In genomic region chr19:34556500-34556899, GRCh38 we compare ENCODE assay signal across 8 cellular contexts.
DNase-seq lines count a peak whose midpoint lies in the region; ATAC-seq, FAIRE-seq and TF ChIP-seq lines count a peak whose summit lies in the region.

No MANE protein-coding gene starts in this region.

- no TSS peak for BruUV-seq in HepG2 (replicated peaks; lab: Mats Ljungman, UMichigan)

- no peaks in the 10 kb centered on the region for H3K9me3 Mint-ChIP-seq in activated CD8-positive, alpha-beta T cell treated with anti-CD3 and anti-CD28 coated beads, Interleukin-2, amount 10 ng/mL, durations not matched to agents 7 days and 5 days (ENCODE audit: insufficient read depth)

- 0% methylated on average over 3 of the region's 3 CpGs for WGBS in HepG2 (ENCODE audit: low lambda C conversion rate)
- no CpG with 5 or more reads among the region's 3 CpGs for WGBS in neuronal stem cell (ENCODE audit: extremely low coverage in 2 of 2, insufficient read length in 2 of 2, insufficient replicate concordance in 1 of 2), 2 donors

- no peak overlapping the region for H3K23ac ChIP-seq in neuronal stem cell (ENCODE audit: low read depth, low read length, poor library complexity)

- no peaks in the 10 kb centered on the region for H3K36me3 Mint-ChIP-seq in activated CD8-positive, alpha-beta T cell treated with anti-CD3 and anti-CD28 coated beads, Interleukin-2, amount 10 ng/mL, durations not matched to agents 7 days and 5 days (ENCODE audit: low read depth)

- no peak for TF ChIP-seq EP300 in Ishikawa (IDR thresholded peaks at IDR 0.05; ENCODE audit: borderline replicate concordance)
- no peak for TF ChIP-seq EP300 in HepG2 (IDR thresholded peaks at IDR 0.05; ENCODE audit: low read depth in 2 of 2, low read length in 2 of 2)
- TF ChIP-seq EP300 in HepG2 (CRISPR knock-in tag; IDR thresholded peaks at IDR 0.05; ENCODE audit: borderline replicate concordance) = no peak

- DNase-seq in DMS53 treated with DMSO at 0.1 percent for 48 hours (lab: John Stamatoyannopoulos, UW; ENCODE audit: unreplicated experiment) (peak; percentile 40), HepG2 (ENCODE audit: low spot score) (peak; percentile 13), neuronal stem cell (ENCODE audit: low spot score) (no peak), ureter (ENCODE audit: low spot score) (no peak)
- peak; percentile 36 for DNase-seq in activated CD8-positive, alpha-beta T cell treated with anti-CD3 and anti-CD28 coated beads, Interleukin-2, amount 10 ng/mL, durations not matched to agents 7 days and 5 days

- no peak overlapping the region for H3K9ac ChIP-seq in HepG2 (ENCODE audit: insufficient read depth, low read depth, low read length)
- H3K9ac ChIP-seq in neuronal stem cell (ENCODE audit: low read depth, low read length, poor library complexity) = no peak overlapping the region

- no peaks in the 10 kb centered on the region for H3K36me3 ChIP-seq in HepG2 (replicated peaks in 1 of 2; ENCODE audit: control insufficient read depth in 1 of 2, insufficient read depth in 2 of 2, low read length in 2 of 2)
- no peaks in the 10 kb centered on the region for H3K36me3 ChIP-seq in neuronal stem cell (replicated peaks in 1 of 2; ENCODE audit: control insufficient read depth in 2 of 2, insufficient read depth in 2 of 2, low read length in 2 of 2)

- CTCF ChIA-PET in activated CD8-positive, alpha-beta T cell treated with anti-CD3 and anti-CD28 coated beads, Interleukin-2, amount 10 ng/mL, durations not matched to agents 7 days and 5 days (lab: Charles Lee) = no interaction called here
- CTCF ChIA-PET in HepG2 (lab: Yijun Ruan, JAX; ENCODE audit: low intra/inter-chr PET ratio, low total read pairs) = interaction anchor here (2.5 kb wide), 1 partner anchor 156 kb away, joined by 10 read pairs; no protein-coding TSS in a partner anchor

- ATAC-seq in activated CD8-positive, alpha-beta T cell treated with anti-CD3 and anti-CD28 coated beads, Interleukin-2, amount 10 ng/mL, durations not matched to agents 7 days and 5 days = no peak
- ATAC-seq in HepG2 (peak; percentile 81), GM21723 (IDR thresholded peaks at IDR 0.05; ENCODE audit: unreplicated experiment) (no peak), GM19467 (IDR thresholded peaks at IDR 0.05; ENCODE audit: unreplicated experiment) (no peak)

- H4K91ac ChIP-seq in neuronal stem cell (ENCODE audit: low read depth, low read length, poor library complexity) = no peak overlapping the region

- no peak overlapping the region for H2BK120ac ChIP-seq in neuronal stem cell (ENCODE audit: low read depth, low read length)

- H3K4me1 Mint-ChIP-seq in activated CD8-positive, alpha-beta T cell treated with anti-CD3 and anti-CD28 coated beads, Interleukin-2, amount 10 ng/mL, durations not matched to agents 7 days and 5 days (ENCODE audit: low read depth) = no peaks in the 10 kb centered on the region

- no peak overlapping the region for H3K18ac ChIP-seq in neuronal stem cell (ENCODE audit: low read length)

- no peaks in the 10 kb centered on the region for H3K79me1 ChIP-seq in neuronal stem cell (ENCODE audit: low read depth, low read length)

- H2AFZ ChIP-seq in HepG2 (ENCODE audit: low read length) (no peak overlapping the region), neuronal stem cell (ENCODE audit: low read length) (no peak overlapping the region)

- peak; percentile 73 for FAIRE-seq in HepG2 (lab: Jason Lieb, UNC)

- POLR2A ChIA-PET in activated CD8-positive, alpha-beta T cell treated with anti-CD3 and anti-CD28 coated beads, Interleukin-2, amount 10 ng/mL, durations not matched to agents 7 days and 5 days (lab: Charles Lee) = no interaction called here
- POLR2A ChIA-PET in HepG2 (lab: Yijun Ruan, JAX) = no interaction called here

- H2BK5ac ChIP-seq in neuronal stem cell (ENCODE audit: low read length) = no peak overlapping the region

- in situ Hi-C loops in HepG2 (cut with HindIII; ENCODE audit: extremely low pct_ligation_motif_present, low pct_unique_long_range_greater_than_20kb) = no loop called here

- H3K4ac ChIP-seq in neuronal stem cell (ENCODE audit: low read length) = no peak overlapping the region

- H3K14ac ChIP-seq in neuronal stem cell (ENCODE audit: low read length) = no peak overlapping the region

- H3K4me1 ChIP-seq in HepG2 (ENCODE audit: insufficient read depth, low read length) (no peaks in the 10 kb centered on the region), neuronal stem cell (ENCODE audit: control insufficient read depth in 2 of 2, insufficient read depth in 1 of 2, low read depth in 1 of 2, low read length in 2 of 2) (peaks cover 0 to 2% of the 10 kb centered on the region in 2 donors)

- no peak overlapping the region for H2BK12ac ChIP-seq in neuronal stem cell (ENCODE audit: low read length)

- H4K20me1 ChIP-seq in HepG2 (ENCODE audit: insufficient read depth, low read length) = no peaks in the 10 kb centered on the region

- no peak for TF ChIP-seq POLR2A in HepG2 (IDR thresholded peaks at IDR 0.05; ENCODE audit: insufficient read depth in 1 of 2, low read depth in 2 of 2, low read length in 2 of 2)

- H4K8ac ChIP-seq in neuronal stem cell (ENCODE audit: low read depth, low read length) = no peak overlapping the region

- H3K4me2 ChIP-seq in HepG2 (ENCODE audit: low read depth, low read length) = no peak overlapping the region
- H3K4me2 ChIP-seq in neuronal stem cell (ENCODE audit: insufficient read depth, low read length, poor library complexity, severe bottlenecking) = no peak overlapping the region

- H3K4me3 Mint-ChIP-seq in activated CD8-positive, alpha-beta T cell treated with anti-CD3 and anti-CD28 coated beads, Interleukin-2, amount 10 ng/mL, durations not matched to agents 7 days and 5 days = no peak overlapping the region

- H2AK5ac ChIP-seq in neuronal stem cell (ENCODE audit: low read depth, low read length) = no peak overlapping the region

- intact Hi-C loops in HepG2 (cut with micrococcal nuclease; ENCODE audit: unreplicated experiment) = no loop called here

- no peak overlapping the region for H3K4me3 ChIP-seq in HepG2 (replicated peaks in 1 of 3; ENCODE audit: insufficient read depth in 1 of 3, low read depth in 2 of 3, low read length in 3 of 3)
- no peak overlapping the region for H3K4me3 ChIP-seq in neuronal stem cell (ENCODE audit: low read length in 2 of 2)

- H2BK15ac ChIP-seq in neuronal stem cell (ENCODE audit: low read length) = no peak overlapping the region

- TF ChIP-seq CTCF in HepG2 (CRISPR knock-in tag; IDR thresholded peaks at IDR 0.05) = peak; percentile 71

- H3K27me3 Mint-ChIP-seq in activated CD8-positive, alpha-beta T cell treated with anti-CD3 and anti-CD28 coated beads, Interleukin-2, amount 10 ng/mL, durations not matched to agents 7 days and 5 days (ENCODE audit: low read depth) = peaks cover 5% of the 10 kb centered on the region

- H3K27ac ChIP-seq in HepG2 (ENCODE audit: extremely low read length, insufficient read depth, low read length) = no peak overlapping the region
- no peak overlapping the region for H3K27ac ChIP-seq in neuronal stem cell (replicated peaks; ENCODE audit: low read length)

- TF ChIP-seq RAD21 in Ishikawa (IDR thresholded peaks at IDR 0.05; ENCODE audit: low read depth) (peak; percentile 57), HepG2 (CRISPR knock-in tag; IDR thresholded peaks at IDR 0.05) (no peak)

- no peaks in the 10 kb centered on the region for H3K79me2 ChIP-seq in HepG2 (ENCODE audit: insufficient read depth, low read length)

- no peaks in the 10 kb centered on the region for H3K9me3 ChIP-seq in HepG2 (ENCODE audit: low read length)
- H3K9me3 ChIP-seq in neuronal stem cell (replicated peaks in 1 of 2; ENCODE audit: control insufficient read depth in 2 of 2, insufficient read depth in 1 of 2, low read depth in 1 of 2, low read length in 2 of 2) = peaks cover 0 to 2% of the 10 kb centered on the region in 2 donors

- no peak overlapping the region for H3K27ac Mint-ChIP-seq in activated CD8-positive, alpha-beta T cell treated with anti-CD3 and anti-CD28 coated beads, Interleukin-2, amount 10 ng/mL, durations not matched to agents 7 days and 5 days

- peaks cover 3 to 26% of the 10 kb centered on the region in 2 experiments; a peak in 3 of 5 replicates for H3K27me3 ChIP-seq in HepG2 (ENCODE audit: control insufficient read depth in 1 of 2, insufficient read depth in 2 of 2, low read length in 2 of 2)
- peaks cover 0 to 5% (median 0%) of the 10 kb centered on the region in 3 experiments for H3K27me3 ChIP-seq in neuronal stem cell (ENCODE audit: control insufficient read depth in 3 of 3, insufficient read depth in 3 of 3, low read depth in 1 of 3, low read length in 3 of 3)

TF ChIP-seq in Ishikawa, 13 proteins besides CTCF, POLR2A, EP300 and RAD21:
- TF ChIP-seq TCF12 (IDR thresholded peaks at IDR 0.05; ENCODE audit: low read depth) = no peak
- TF ChIP-seq NFIC (IDR thresholded peaks at IDR 0.05) = no peak
- TF ChIP-seq EGR1 (IDR thresholded peaks at IDR 0.05) = no peak
- no peak for TF ChIP-seq MAX (IDR thresholded peaks at IDR 0.05)
- no peak for TF ChIP-seq TAF1 (IDR thresholded peaks at IDR 0.05; ENCODE audit: low read depth)
- TF ChIP-seq CEBPB (IDR thresholded peaks at IDR 0.05) = no peak

TF ChIP-seq in HepG2, 621 proteins besides CTCF, POLR2A, EP300 and RAD21:
- TF ChIP-seq AGO1 (IDR thresholded peaks at IDR 0.05; ENCODE audit: low read depth, low read length, poor library complexity, severe bottlenecking) (no peak), STAG1 (CRISPR knock-in tag; IDR thresholded peaks at IDR 0.05) (peak; percentile 46)
- TF ChIP-seq, protein P1, sequence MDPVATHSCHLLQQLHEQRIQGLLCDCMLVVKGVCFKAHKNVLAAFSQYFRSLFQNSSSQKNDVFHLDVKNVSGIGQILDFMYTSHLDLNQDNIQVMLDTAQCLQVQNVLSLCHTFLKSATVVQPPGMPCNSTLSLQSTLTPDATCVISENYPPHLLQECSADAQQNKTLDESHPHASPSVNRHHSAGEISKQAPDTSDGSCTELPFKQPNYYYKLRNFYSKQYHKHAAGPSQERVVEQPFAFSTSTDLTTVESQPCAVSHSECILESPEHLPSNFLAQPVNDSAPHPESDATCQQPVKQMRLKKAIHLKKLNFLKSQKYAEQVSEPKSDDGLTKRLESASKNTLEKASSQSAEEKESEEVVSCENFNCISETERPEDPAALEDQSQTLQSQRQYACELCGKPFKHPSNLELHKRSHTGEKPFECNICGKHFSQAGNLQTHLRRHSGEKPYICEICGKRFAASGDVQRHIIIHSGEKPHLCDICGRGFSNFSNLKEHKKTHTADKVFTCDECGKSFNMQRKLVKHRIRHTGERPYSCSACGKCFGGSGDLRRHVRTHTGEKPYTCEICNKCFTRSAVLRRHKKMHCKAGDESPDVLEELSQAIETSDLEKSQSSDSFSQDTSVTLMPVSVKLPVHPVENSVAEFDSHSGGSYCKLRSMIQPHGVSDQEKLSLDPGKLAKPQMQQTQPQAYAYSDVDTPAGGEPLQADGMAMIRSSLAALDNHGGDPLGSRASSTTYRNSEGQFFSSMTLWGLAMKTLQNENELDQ (CRISPR knock-in tag; IDR thresholded peaks at IDR 0.05; ENCODE audit: borderline replicate concordance) = no peak

Comparison
In these comparisons a context has a peak if more than half of its experiments do, and no peak if none do; other contexts are left out.
1. DNase-seq: peak in DMS53 treated with DMSO at 0.1 percent for 48 hours (single experiment), activated CD8-positive, alpha-beta T cell treated with anti-CD3 and anti-CD28 coated beads, Interleukin-2, amount 10 ng/mL, durations not matched to agents 7 days and 5 days (single experiment) and HepG2 (single experiment); none in neuronal stem cell (single experiment) and ureter (single experiment).